1 cellular context compared by ENCODE assay signal in genomic region chr9:81588148-81588874, GRCh38.
TF ChIP-seq lines count a peak whose summit lies in the region.

No MANE protein-coding gene starts in this region.

TF ChIP-seq in HepG2, 621 proteins besides CTCF, POLR2A, EP300 and RAD21 (continued from another document and continues in another):
- no peak for TF ChIP-seq ZIK1 (CRISPR knock-in tag; IDR thresholded peaks at IDR 0.05; ENCODE audit: borderline replicate concordance, low read depth)
- TF ChIP-seq ZSCAN22 (CRISPR knock-in tag; IDR thresholded peaks at IDR 0.05) = no peak
- TF ChIP-seq NR2C2 (CRISPR knock-in tag; IDR thresholded peaks at IDR 0.05; ENCODE audit: borderline replicate concordance) = peak; percentile 85
- TF ChIP-seq MXD4 (CRISPR knock-in tag; IDR thresholded peaks at IDR 0.05) = peak; percentile 57; the same call in 1 of the 2 replicates
- TF ChIP-seq SMAD3 (CRISPR knock-in tag; IDR thresholded peaks at IDR 0.05) = peak; percentile 92; the same call in 1 of the 2 replicates
- TF ChIP-seq ZNF335 (CRISPR knock-in tag; IDR thresholded peaks at IDR 0.05) = peak; percentile 89
- no peak for TF ChIP-seq SYNCRIP (IDR thresholded peaks at IDR 0.05; ENCODE audit: insufficient read depth, low read depth, low read length)
- TF ChIP-seq TARDBP (CRISPR knock-in tag; IDR thresholded peaks at IDR 0.05) = peak; percentile 58; the same call in 1 of the 2 replicates
- TF ChIP-seq MLXIP (CRISPR knock-in tag; IDR thresholded peaks at IDR 0.05; ENCODE audit: borderline replicate concordance) = peak; percentile 74; the same call in 1 of the 2 replicates
- 0 out of 2 replicates have a peak, but pooled peaks have one; percentile 4 for TF ChIP-seq ZZZ3 (CRISPR knock-in tag; IDR thresholded peaks at IDR 0.05; ENCODE audit: borderline replicate concordance)
- no peak for TF ChIP-seq ZNF484 (CRISPR knock-in tag; IDR thresholded peaks at IDR 0.05; ENCODE audit: borderline replicate concordance, low read depth)
- 0 out of 2 replicates have a peak, but pooled peaks have one; percentile 37 for TF ChIP-seq ZNF777 (CRISPR knock-in tag; IDR thresholded peaks at IDR 0.05)
- TF ChIP-seq AFF4 (CRISPR knock-in tag; IDR thresholded peaks at IDR 0.05) = no peak
- no peak for TF ChIP-seq NFRKB (IDR thresholded peaks at IDR 0.05)
- 0 out of 2 replicates have a peak, but pooled peaks have one; percentile 27 for TF ChIP-seq HNRNPL (IDR thresholded peaks at IDR 0.05; ENCODE audit: low read depth, low read length)
- TF ChIP-seq ZNF7 (CRISPR knock-in tag; IDR thresholded peaks at IDR 0.05) = no peak
- peak; percentile 63 for TF ChIP-seq CREB1 (IDR thresholded peaks at IDR 0.05)
- TF ChIP-seq CREB1 (CRISPR knock-in tag; IDR thresholded peaks at IDR 0.05) = peak; percentile 72; the same call in 1 of the 2 replicates
- peak; percentile 81 for TF ChIP-seq BRCA1 (CRISPR knock-in tag; IDR thresholded peaks at IDR 0.05)
- TF ChIP-seq ZNF691 (CRISPR knock-in tag; IDR thresholded peaks at IDR 0.05; ENCODE audit: borderline replicate concordance, low read depth) = peak; percentile 80; the same call in 1 of the 2 replicates
- TF ChIP-seq NBN (conservative IDR thresholded peaks at IDR 0.05) = no peak
- TF ChIP-seq CREB3 (CRISPR knock-in tag; IDR thresholded peaks at IDR 0.05) = 0 out of 2 replicates have a peak, but pooled peaks have one; percentile 62
- TF ChIP-seq IKZF5 (CRISPR knock-in tag; IDR thresholded peaks at IDR 0.05) = peak; percentile 97
- TF ChIP-seq TFDP2 (CRISPR knock-in tag; IDR thresholded peaks at IDR 0.05) = peak; percentile 54
- TF ChIP-seq FOXO4 (CRISPR knock-in tag; conservative IDR thresholded peaks at IDR 0.05) = no peak
- TF ChIP-seq KDM3A (CRISPR knock-in tag; IDR thresholded peaks at IDR 0.05; ENCODE audit: low read depth) = peak; percentile 84; the same call in 1 of the 2 replicates
- no peak for TF ChIP-seq HCFC1 (IDR thresholded peaks at IDR 0.05; ENCODE audit: low read depth, low read length)
- no peak for TF ChIP-seq ZNF225 (CRISPR knock-in tag; IDR thresholded peaks at IDR 0.05)
- TF ChIP-seq RFXANK (CRISPR knock-in tag; IDR thresholded peaks at IDR 0.05) = peak; percentile 39; the same call in 1 of the 2 replicates
- TF ChIP-seq SOX6 (IDR thresholded peaks at IDR 0.05) = no peak
- TF ChIP-seq SOX6 (CRISPR knock-in tag; IDR thresholded peaks at IDR 0.05) = peak; percentile 95
- TF ChIP-seq TSC22D2 (CRISPR knock-in tag; IDR thresholded peaks at IDR 0.05; ENCODE audit: borderline replicate concordance) = 0 out of 2 replicates have a peak, but pooled peaks have one; percentile 51
- no peak for TF ChIP-seq ZNF780A (CRISPR knock-in tag; IDR thresholded peaks at IDR 0.05)
- no peak for TF ChIP-seq TMF1 (CRISPR knock-in tag; IDR thresholded peaks at IDR 0.05; ENCODE audit: low read depth)
- TF ChIP-seq POGZ (CRISPR knock-in tag; IDR thresholded peaks at IDR 0.05) = peak; percentile 30; the same call in 1 of the 2 replicates
- no peak for TF ChIP-seq RELA (CRISPR knock-in tag; IDR thresholded peaks at IDR 0.05)
- peak; percentile 95 for TF ChIP-seq AHDC1 (CRISPR knock-in tag; IDR thresholded peaks at IDR 0.05; ENCODE audit: borderline replicate concordance)
- peak; percentile 100 for TF ChIP-seq ATF2 (CRISPR knock-in tag; IDR thresholded peaks at IDR 0.05)
- peak; percentile 55; the same call in 1 of the 3 replicates for TF ChIP-seq MXI1 (IDR thresholded peaks at IDR 0.05; ENCODE audit: borderline replicate concordance, low read depth, low read length)
- TF ChIP-seq KDM2A (CRISPR knock-in tag; IDR thresholded peaks at IDR 0.05; ENCODE audit: borderline replicate concordance, low read depth) = peak; percentile 68; the same call in 1 of the 2 replicates
